1 cellular context compared by ENCODE assay signal in the genomic region with DNA sequence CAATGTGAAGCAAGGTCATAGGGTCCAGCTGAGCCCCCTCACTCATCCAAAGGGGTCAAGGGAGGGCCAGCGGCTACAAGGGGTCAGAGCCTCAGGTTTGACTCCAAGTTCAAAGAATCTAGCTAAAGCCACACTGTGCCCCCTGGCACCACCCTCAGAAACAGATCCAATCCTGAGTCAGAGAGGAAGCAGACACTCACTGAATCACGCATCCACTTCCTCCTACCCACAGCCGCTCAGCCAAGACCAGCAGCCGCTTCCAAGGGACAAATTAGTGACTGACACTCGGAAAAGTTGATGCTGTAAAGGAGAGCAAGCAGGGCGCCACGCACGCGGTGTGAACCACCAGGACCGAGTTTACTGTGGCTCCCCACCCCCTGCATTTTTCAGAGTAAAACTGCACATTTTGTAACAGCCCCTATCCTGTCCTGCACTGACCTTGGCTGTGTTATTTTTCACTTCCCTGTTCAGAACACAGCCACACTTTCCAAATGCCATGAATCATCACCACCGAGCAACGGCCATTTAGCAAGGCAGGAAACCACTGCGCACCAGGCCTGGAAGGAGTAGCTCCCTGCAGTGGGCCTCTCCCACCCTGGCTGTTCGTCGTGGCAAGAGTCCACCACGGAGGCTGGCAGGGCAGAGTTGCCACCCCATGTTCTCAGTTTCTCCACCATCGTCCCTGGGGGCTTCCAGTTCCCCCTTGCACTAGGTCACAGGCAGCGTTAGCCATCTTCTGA.
TF ChIP-seq lines count a peak whose summit lies in the region.

No MANE protein-coding gene starts in this region.

TF ChIP-seq in HepG2, 621 proteins besides CTCF, POLR2A, EP300 and RAD21 (continued from another document and continues in another):
- TF ChIP-seq ZNF772 (CRISPR knock-in tag; IDR thresholded peaks at IDR 0.05) (peak; percentile 71; the same call in 1 of the 2 replicates), DPF2 (CRISPR knock-in tag; IDR thresholded peaks at IDR 0.05; ENCODE audit: borderline replicate concordance, low read depth) (peak; percentile 15), IKZF4 (CRISPR knock-in tag; IDR thresholded peaks at IDR 0.05; ENCODE audit: borderline replicate concordance, low read depth, not compliant biosample characterization) (peak; percentile 15), ARHGAP35 (CRISPR knock-in tag; IDR thresholded peaks at IDR 0.05; ENCODE audit: borderline replicate concordance) (no peak), ZMYM3 (CRISPR knock-in tag; IDR thresholded peaks at IDR 0.05) (peak; percentile 53), NR2F2 (IDR thresholded peaks at IDR 0.05; ENCODE audit: borderline replicate concordance, low read depth) (no peak), HOXA9 (CRISPR knock-in tag; IDR thresholded peaks at IDR 0.05; ENCODE audit: borderline replicate concordance) (no peak), HNF4A (CRISPR knock-in tag; IDR thresholded peaks at IDR 0.05) (peak; percentile 72), ZNF225 (CRISPR knock-in tag; IDR thresholded peaks at IDR 0.05) (no peak), MAFG (CRISPR knock-in tag; IDR thresholded peaks at IDR 0.05) (no peak), KLF6 (CRISPR knock-in tag; IDR thresholded peaks at IDR 0.05) (0 out of 2 replicates have a peak, but pooled peaks have one; percentile 48), FOXC1 (CRISPR knock-in tag; IDR thresholded peaks at IDR 0.05; ENCODE audit: borderline replicate concordance) (peak; percentile 52; the same call in 1 of the 2 replicates), NFATC3 (CRISPR knock-in tag; IDR thresholded peaks at IDR 0.05) (0 out of 2 replicates have a peak, but pooled peaks have one; percentile 48), MXD4 (CRISPR knock-in tag; IDR thresholded peaks at IDR 0.05) (no peak; the same call in 1 of the 2 replicates), IRX3 (CRISPR knock-in tag; IDR thresholded peaks at IDR 0.05; ENCODE audit: borderline replicate concordance, low read depth) (no peak), ZNF230 (CRISPR knock-in tag; IDR thresholded peaks at IDR 0.05) (no peak), SIX1 (CRISPR knock-in tag; IDR thresholded peaks at IDR 0.05; ENCODE audit: borderline replicate concordance) (no peak; the same call in 1 of the 2 replicates), NCOR1 (IDR thresholded peaks at IDR 0.05; ENCODE audit: borderline replicate concordance, low read length) (peak; percentile 66; the same call in 1 of the 2 replicates), ZNF33A (CRISPR knock-in tag; IDR thresholded peaks at IDR 0.05; ENCODE audit: borderline replicate concordance) (no peak), ZNF563 (CRISPR knock-in tag; IDR thresholded peaks at IDR 0.05) (no peak), ZBTB7B (CRISPR knock-in tag; IDR thresholded peaks at IDR 0.05) (peak; percentile 74), CREM (IDR thresholded peaks at IDR 0.05) (peak; percentile 58), CREM (CRISPR knock-in tag; IDR thresholded peaks at IDR 0.05) (no peak), HMG20A (CRISPR knock-in tag; IDR thresholded peaks at IDR 0.05; ENCODE audit: borderline replicate concordance) (peak; percentile 42; the same call in 1 of the 2 replicates), SAP130 (CRISPR knock-in tag; IDR thresholded peaks at IDR 0.05; ENCODE audit: low read depth) (peak; percentile 60), MAZ (IDR thresholded peaks at IDR 0.05; ENCODE audit: borderline replicate concordance, low read depth, low read length) (no peak), MAZ (CRISPR knock-in tag; IDR thresholded peaks at IDR 0.05; ENCODE audit: low read depth) (peak; percentile 68), WIZ (CRISPR knock-in tag; IDR thresholded peaks at IDR 0.05) (no peak), SMAD1 (CRISPR knock-in tag; IDR thresholded peaks at IDR 0.05; ENCODE audit: borderline replicate concordance, low read depth) (no peak), ZNF557 (CRISPR knock-in tag; IDR thresholded peaks at IDR 0.05) (0 out of 2 replicates have a peak, but pooled peaks have one; percentile 26), REXO4 (CRISPR knock-in tag; IDR thresholded peaks at IDR 0.05; ENCODE audit: borderline replicate concordance) (no peak), ZNF264 (CRISPR knock-in tag; IDR thresholded peaks at IDR 0.05) (peak; percentile 60; the same call in 1 of the 2 replicates), ZFY (CRISPR knock-in tag; IDR thresholded peaks at IDR 0.05) (peak; percentile 63), RFX3 (CRISPR knock-in tag; IDR thresholded peaks at IDR 0.05) (no peak), SRSF1 (optimal IDR thresholded peaks at IDR 0.05; ENCODE audit: low read depth, low read length) (no peak), ZNF282 (IDR thresholded peaks at IDR 0.05; ENCODE audit: partially characterized antibody) (no peak), NFIB (CRISPR knock-in tag; IDR thresholded peaks at IDR 0.05; ENCODE audit: borderline replicate concordance) (no peak), ZFP1 (CRISPR knock-in tag; IDR thresholded peaks at IDR 0.05) (no peak), ZNF24 (IDR thresholded peaks at IDR 0.05) (no peak), TEAD2 (CRISPR knock-in tag; IDR thresholded peaks at IDR 0.05) (no peak), SNRNP70 (IDR thresholded peaks at IDR 0.05; ENCODE audit: low read depth, low read length) (no peak), TOE1 (CRISPR knock-in tag; IDR thresholded peaks at IDR 0.05) (no peak; the same call in 1 of the 2 replicates), RAD51 (IDR thresholded peaks at IDR 0.05; ENCODE audit: borderline replicate concordance) (no peak), ZNF556 (CRISPR knock-in tag; IDR thresholded peaks at IDR 0.05; ENCODE audit: borderline replicate concordance) (no peak; the same call in 1 of the 2 replicates), SALL2 (CRISPR knock-in tag; IDR thresholded peaks at IDR 0.05) (no peak), NFYB (CRISPR knock-in tag; IDR thresholded peaks at IDR 0.05) (no peak), FIP1L1 (IDR thresholded peaks at IDR 0.05; ENCODE audit: borderline replicate concordance, insufficient read depth, low read depth, low read length) (no peak), ZFP36L1 (CRISPR knock-in tag; IDR thresholded peaks at IDR 0.05) (no peak), CBFB (CRISPR knock-in tag; IDR thresholded peaks at IDR 0.05) (peak; percentile 55; the same call in 1 of the 2 replicates), ZNF329 (CRISPR knock-in tag; IDR thresholded peaks at IDR 0.05; ENCODE audit: low read depth) (no peak)
- TF ChIP-seq, protein P1, sequence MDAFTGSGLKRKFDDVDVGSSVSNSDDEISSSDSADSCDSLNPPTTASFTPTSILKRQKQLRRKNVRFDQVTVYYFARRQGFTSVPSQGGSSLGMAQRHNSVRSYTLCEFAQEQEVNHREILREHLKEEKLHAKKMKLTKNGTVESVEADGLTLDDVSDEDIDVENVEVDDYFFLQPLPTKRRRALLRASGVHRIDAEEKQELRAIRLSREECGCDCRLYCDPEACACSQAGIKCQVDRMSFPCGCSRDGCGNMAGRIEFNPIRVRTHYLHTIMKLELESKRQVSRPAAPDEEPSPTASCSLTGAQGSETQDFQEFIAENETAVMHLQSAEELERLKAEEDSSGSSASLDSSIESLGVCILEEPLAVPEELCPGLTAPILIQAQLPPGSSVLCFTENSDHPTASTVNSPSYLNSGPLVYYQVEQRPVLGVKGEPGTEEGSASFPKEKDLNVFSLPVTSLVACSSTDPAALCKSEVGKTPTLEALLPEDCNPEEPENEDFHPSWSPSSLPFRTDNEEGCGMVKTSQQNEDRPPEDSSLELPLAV (CRISPR knock-in tag; conservative IDR thresholded peaks at IDR 0.05; ENCODE audit: low read depth) = no peak
- TF ChIP-seq, protein P2, sequence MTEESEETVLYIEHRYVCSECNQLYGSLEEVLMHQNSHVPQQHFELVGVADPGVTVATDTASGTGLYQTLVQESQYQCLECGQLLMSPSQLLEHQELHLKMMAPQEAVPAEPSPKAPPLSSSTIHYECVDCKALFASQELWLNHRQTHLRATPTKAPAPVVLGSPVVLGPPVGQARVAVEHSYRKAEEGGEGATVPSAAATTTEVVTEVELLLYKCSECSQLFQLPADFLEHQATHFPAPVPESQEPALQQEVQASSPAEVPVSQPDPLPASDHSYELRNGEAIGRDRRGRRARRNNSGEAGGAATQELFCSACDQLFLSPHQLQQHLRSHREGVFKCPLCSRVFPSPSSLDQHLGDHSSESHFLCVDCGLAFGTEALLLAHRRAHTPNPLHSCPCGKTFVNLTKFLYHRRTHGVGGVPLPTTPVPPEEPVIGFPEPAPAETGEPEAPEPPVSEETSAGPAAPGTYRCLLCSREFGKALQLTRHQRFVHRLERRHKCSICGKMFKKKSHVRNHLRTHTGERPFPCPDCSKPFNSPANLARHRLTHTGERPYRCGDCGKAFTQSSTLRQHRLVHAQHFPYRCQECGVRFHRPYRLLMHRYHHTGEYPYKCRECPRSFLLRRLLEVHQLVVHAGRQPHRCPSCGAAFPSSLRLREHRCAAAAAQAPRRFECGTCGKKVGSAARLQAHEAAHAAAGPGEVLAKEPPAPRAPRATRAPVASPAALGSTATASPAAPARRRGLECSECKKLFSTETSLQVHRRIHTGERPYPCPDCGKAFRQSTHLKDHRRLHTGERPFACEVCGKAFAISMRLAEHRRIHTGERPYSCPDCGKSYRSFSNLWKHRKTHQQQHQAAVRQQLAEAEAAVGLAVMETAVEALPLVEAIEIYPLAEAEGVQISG (CRISPR knock-in tag; IDR thresholded peaks at IDR 0.05) = peak; percentile 47; the same call in 1 of the 2 replicates
- TF ChIP-seq, protein P3, sequence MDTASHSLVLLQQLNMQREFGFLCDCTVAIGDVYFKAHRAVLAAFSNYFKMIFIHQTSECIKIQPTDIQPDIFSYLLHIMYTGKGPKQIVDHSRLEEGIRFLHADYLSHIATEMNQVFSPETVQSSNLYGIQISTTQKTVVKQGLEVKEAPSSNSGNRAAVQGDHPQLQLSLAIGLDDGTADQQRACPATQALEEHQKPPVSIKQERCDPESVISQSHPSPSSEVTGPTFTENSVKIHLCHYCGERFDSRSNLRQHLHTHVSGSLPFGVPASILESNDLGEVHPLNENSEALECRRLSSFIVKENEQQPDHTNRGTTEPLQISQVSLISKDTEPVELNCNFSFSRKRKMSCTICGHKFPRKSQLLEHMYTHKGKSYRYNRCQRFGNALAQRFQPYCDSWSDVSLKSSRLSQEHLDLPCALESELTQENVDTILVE (CRISPR knock-in tag; IDR thresholded peaks at IDR 0.05) = 0 out of 2 replicates have a peak, but pooled peaks have one; percentile 46
- TF ChIP-seq, protein P4, sequence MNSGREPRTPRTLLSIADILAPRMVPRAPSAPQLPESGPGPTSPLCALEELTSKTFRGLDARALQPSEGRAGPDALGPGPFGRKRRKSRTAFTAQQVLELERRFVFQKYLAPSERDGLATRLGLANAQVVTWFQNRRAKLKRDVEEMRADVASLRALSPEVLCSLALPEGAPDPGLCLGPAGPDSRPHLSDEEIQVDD (CRISPR knock-in tag; IDR thresholded peaks at IDR 0.05; ENCODE audit: borderline replicate concordance) = no peak
- TF ChIP-seq, protein P5, sequence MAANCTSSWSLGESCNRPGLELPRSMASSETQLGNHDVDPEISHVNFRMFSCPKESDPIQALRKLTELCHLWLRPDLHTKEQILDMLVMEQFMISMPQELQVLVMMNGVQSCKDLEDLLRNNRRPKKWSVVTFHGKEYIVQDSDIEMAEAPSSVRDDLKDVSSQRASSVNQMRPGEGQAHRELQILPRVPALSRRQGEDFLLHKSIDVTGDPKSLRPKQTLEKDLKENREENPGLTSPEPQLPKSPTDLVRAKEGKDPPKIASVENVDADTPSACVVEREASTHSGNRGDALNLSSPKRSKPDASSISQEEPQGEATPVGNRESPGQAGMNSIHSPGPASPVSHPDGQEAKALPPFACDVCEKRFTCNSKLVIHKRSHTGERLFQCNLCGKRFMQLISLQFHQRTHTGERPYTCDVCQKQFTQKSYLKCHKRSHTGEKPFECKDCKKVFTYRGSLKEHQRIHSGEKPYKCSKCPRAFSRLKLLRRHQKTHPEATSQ (CRISPR knock-in tag; IDR thresholded peaks at IDR 0.05; ENCODE audit: borderline replicate concordance) = 0 out of 2 replicates have a peak, but pooled peaks have one; percentile 12
- TF ChIP-seq, protein P6, sequence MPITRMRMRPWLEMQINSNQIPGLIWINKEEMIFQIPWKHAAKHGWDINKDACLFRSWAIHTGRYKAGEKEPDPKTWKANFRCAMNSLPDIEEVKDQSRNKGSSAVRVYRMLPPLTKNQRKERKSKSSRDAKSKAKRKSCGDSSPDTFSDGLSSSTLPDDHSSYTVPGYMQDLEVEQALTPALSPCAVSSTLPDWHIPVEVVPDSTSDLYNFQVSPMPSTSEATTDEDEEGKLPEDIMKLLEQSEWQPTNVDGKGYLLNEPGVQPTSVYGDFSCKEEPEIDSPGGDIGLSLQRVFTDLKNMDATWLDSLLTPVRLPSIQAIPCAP (CRISPR knock-in tag; IDR thresholded peaks at IDR 0.05; ENCODE audit: low read depth) = no peak
- TF ChIP-seq, protein P7, sequence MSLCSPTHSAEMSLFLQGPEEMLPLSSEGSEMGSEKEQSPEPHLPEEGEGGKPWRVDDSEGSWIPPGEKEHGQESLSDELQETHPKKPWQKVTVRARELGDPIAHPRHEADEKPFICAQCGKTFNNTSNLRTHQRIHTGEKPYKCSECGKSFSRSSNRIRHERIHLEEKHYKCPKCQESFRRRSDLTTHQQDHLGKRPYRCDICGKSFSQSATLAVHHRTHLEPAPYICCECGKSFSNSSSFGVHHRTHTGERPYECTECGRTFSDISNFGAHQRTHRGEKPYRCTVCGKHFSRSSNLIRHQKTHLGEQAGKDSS (CRISPR knock-in tag; IDR thresholded peaks at IDR 0.05; ENCODE audit: borderline replicate concordance, low read depth) = peak; percentile 31; the same call in 1 of the 2 replicates
- TF ChIP-seq, protein P8, sequence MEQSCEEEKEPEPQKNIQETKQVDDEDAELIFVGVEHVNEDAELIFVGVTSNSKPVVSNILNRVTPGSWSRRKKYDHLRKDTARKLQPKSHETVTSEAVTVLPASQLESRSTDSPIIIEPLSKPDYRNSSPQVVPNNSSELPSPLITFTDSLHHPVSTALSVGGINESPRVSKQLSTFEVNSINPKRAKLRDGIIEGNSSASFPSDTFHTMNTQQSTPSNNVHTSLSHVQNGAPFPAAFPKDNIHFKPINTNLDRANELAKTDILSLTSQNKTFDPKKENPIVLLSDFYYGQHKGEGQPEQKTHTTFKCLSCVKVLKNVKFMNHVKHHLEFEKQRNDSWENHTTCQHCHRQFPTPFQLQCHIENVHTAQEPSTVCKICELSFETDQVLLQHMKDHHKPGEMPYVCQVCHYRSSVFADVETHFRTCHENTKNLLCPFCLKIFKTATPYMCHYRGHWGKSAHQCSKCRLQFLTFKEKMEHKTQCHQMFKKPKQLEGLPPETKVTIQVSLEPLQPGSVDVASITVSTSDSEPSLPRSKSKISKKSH (CRISPR knock-in tag; IDR thresholded peaks at IDR 0.05; ENCODE audit: borderline replicate concordance) = 0 out of 2 replicates have a peak, but pooled peaks have one; percentile 9
- TF ChIP-seq, protein P9, sequence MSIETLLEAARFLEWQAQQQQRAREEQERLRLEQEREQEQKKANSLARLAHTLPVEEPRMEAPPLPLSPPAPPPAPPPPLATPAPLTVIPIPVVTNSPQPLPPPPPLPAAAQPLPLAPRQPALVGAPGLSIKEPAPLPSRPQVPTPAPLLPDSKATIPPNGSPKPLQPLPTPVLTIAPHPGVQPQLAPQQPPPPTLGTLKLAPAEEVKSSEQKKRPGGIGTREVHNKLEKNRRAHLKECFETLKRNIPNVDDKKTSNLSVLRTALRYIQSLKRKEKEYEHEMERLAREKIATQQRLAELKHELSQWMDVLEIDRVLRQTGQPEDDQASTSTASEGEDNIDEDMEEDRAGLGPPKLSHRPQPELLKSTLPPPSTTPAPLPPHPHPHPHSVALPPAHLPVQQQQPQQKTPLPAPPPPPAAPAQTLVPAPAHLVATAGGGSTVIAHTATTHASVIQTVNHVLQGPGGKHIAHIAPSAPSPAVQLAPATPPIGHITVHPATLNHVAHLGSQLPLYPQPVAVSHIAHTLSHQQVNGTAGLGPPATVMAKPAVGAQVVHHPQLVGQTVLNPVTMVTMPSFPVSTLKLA (IDR thresholded peaks at IDR 0.05) = no peak
